ENCODE assay signal across 8 cellular contexts in genomic region chr16:28879841-28880588, GRCh38. TPM values are rescaled to one million over a fixed set of nuclear protein-coding genes. Genes with fewer than 3 reads are reported as not detected.
A peak's percentile ranks its signal among the peaks of the same experiment; 100 is the strongest.
DNase-seq lines count a peak whose midpoint lies in the region; TF ChIP-seq lines count a peak whose summit lies in the region.

No MANE protein-coding gene starts in this region.

- H3K27ac Mint-ChIP-seq in activated naive CD4-positive, alpha-beta T cell treated with anti-CD3 and anti-CD28 coated beads, Interleukin-2, amount 10 ng/mL, durations not matched to agents 7 days and 5 days: peak overlapping the region; percentile 24
- peak overlapping the region; percentile 52 for H3K27ac Mint-ChIP-seq in glutamatergic neuron (ENCODE audit: unreplicated experiment)

- H3K4me1 Mint-ChIP-seq in activated naive CD4-positive, alpha-beta T cell treated with anti-CD3 and anti-CD28 coated beads, Interleukin-2, amount 10 ng/mL, durations not matched to agents 7 days and 5 days: peaks cover 34% of the 10 kb centered on the region
- H3K4me1 Mint-ChIP-seq in glutamatergic neuron (ENCODE audit: low read depth, unreplicated experiment): peaks cover 11% of the 10 kb centered on the region

- peaks cover 10% of the 10 kb centered on the region for H3K27me3 Mint-ChIP-seq in activated naive CD4-positive, alpha-beta T cell treated with anti-CD3 and anti-CD28 coated beads, Interleukin-2, amount 10 ng/mL, durations not matched to agents 7 days and 5 days
- peaks cover 14% of the 10 kb centered on the region for H3K27me3 Mint-ChIP-seq in glutamatergic neuron (ENCODE audit: unreplicated experiment)

- H3K36me3 Mint-ChIP-seq in activated naive CD4-positive, alpha-beta T cell treated with anti-CD3 and anti-CD28 coated beads, Interleukin-2, amount 10 ng/mL, durations not matched to agents 7 days and 5 days: no peaks in the 10 kb centered on the region
- H3K36me3 Mint-ChIP-seq in glutamatergic neuron (ENCODE audit: unreplicated experiment): no peaks in the 10 kb centered on the region

- H3K4me1 ChIP-seq in osteoblast (ENCODE audit: insufficient read depth, low read length) (peaks cover 14% of the 10 kb centered on the region), suprapubic skin (peaks cover 17% of the 10 kb centered on the region)

- H3K4me2 ChIP-seq in osteoblast (ENCODE audit: insufficient read depth, low read length): peak overlapping the region; percentile 92

- H3K4me3 ChIP-seq in SK-N-MC (peak overlapping the region; percentile 86), osteoblast (ENCODE audit: insufficient read depth, low read length) (peak overlapping the region; percentile 78), suprapubic skin (peak overlapping the region; percentile 67)

- no peaks in the 10 kb centered on the region for H3K36me3 ChIP-seq in SK-N-MC (ENCODE audit: insufficient read depth, low read length)
- H3K36me3 ChIP-seq in osteoblast (ENCODE audit: insufficient read depth, low read length): no peaks in the 10 kb centered on the region
- H3K36me3 ChIP-seq in suprapubic skin: no peaks in the 10 kb centered on the region

- H4K20me1 ChIP-seq in osteoblast (ENCODE audit: insufficient read depth, low read length): no peaks in the 10 kb centered on the region

- no peak for TF ChIP-seq POLR2A in suprapubic skin (IDR thresholded peaks at IDR 0.05)

- no peak for TF ChIP-seq EP300 in suprapubic skin (IDR thresholded peaks at IDR 0.05)

- H3K9ac ChIP-seq in SK-N-MC (ENCODE audit: insufficient read length): peak overlapping the region; percentile 84

- H3K27me3 ChIP-seq in osteoblast (ENCODE audit: insufficient read depth, low read length): no peaks in the 10 kb centered on the region
- H3K27me3 ChIP-seq in suprapubic skin: peaks cover 18% of the 10 kb centered on the region

- H3K9me3 Mint-ChIP-seq in activated naive CD4-positive, alpha-beta T cell treated with anti-CD3 and anti-CD28 coated beads, Interleukin-2, amount 10 ng/mL, durations not matched to agents 7 days and 5 days: no peaks in the 10 kb centered on the region
- H3K9me3 Mint-ChIP-seq in glutamatergic neuron (ENCODE audit: unreplicated experiment): peaks cover 7% of the 10 kb centered on the region

- CTCF ChIA-PET in HEK293T (lab: Yijun Ruan, JAX): no interaction called here
- CTCF ChIA-PET in activated naive CD4-positive, alpha-beta T cell treated with anti-CD3 and anti-CD28 coated beads, Interleukin-2, amount 10 ng/mL, durations not matched to agents 7 days and 5 days (lab: Charles Lee): interaction anchor here (0.9 to 1.9 kb wide), 3 partner anchors 33 to 65 kb away, joined by 3 to 7 read pairs (median 6); no protein-coding TSS in a partner anchor

- peak overlapping the region; percentile 88 for H3K4me3 Mint-ChIP-seq in activated naive CD4-positive, alpha-beta T cell treated with anti-CD3 and anti-CD28 coated beads, Interleukin-2, amount 10 ng/mL, durations not matched to agents 7 days and 5 days
- peak overlapping the region; percentile 93 for H3K4me3 Mint-ChIP-seq in glutamatergic neuron (ENCODE audit: unreplicated experiment)

- no peak overlapping the region for H3K27ac ChIP-seq in SK-N-MC
- H3K27ac ChIP-seq in osteoblast (ENCODE audit: low read depth, low read length): peak overlapping the region; percentile 41
- H3K27ac ChIP-seq in suprapubic skin: no peak overlapping the region

- POLR2A ChIA-PET in HEK293T (lab: Yijun Ruan, JAX): interaction anchor here (0.6 to 2.6 kb wide), 8 partner anchors 11 to 70 kb away, joined by 3 to 17 read pairs (median 4); partner anchors contain the start of genes NFATC2IP, SH2B1 and TUFM

- peak; percentile 22 for TF ChIP-seq CTCF in glutamatergic neuron (IDR thresholded peaks at IDR 0.05; ENCODE audit: partially characterized antibody, unreplicated experiment)
- no peak for TF ChIP-seq CTCF in osteoblast (IDR thresholded peaks at IDR 0.05; ENCODE audit: extremely low read depth, low read depth, low read length)
- peak in 1 of 2 donors; percentile 44 for TF ChIP-seq CTCF in suprapubic skin (IDR thresholded peaks at IDR 0.05)

- no peaks in the 10 kb centered on the region for H3K9me3 ChIP-seq in SK-N-MC (ENCODE audit: low read depth, low read length)
- H3K9me3 ChIP-seq in osteoblast (ENCODE audit: low read depth, low read length): no peaks in the 10 kb centered on the region
- H3K9me3 ChIP-seq in suprapubic skin: no peaks in the 10 kb centered on the region

- 1% methylated on average over 35 of the region's 66 CpGs for WGBS in suprapubic skin

- peak overlapping the region; percentile 88 for H2AFZ ChIP-seq in osteoblast (ENCODE audit: low read length)

- DNase-seq in GM03348 (ENCODE audit: low spot score) (peak; percentile 99), HEK293T (ENCODE audit: extremely low spot score) (peak; percentile 95), NCI-H1048 (lab: John Stamatoyannopoulos, UW) (peak; percentile 60), SK-N-MC (ENCODE audit: low read depth, low spot score) (peak; percentile 14), glutamatergic neuron (peak; percentile 96), osteoblast (ENCODE audit: insufficient read length, low spot score, missing footprints) (peak; percentile 100), suprapubic skin (ENCODE audit: low spot score in 2 of 2) (peak; percentile 92 to 95)
- peak; percentile 95 for DNase-seq in activated naive CD4-positive, alpha-beta T cell treated with anti-CD3 and anti-CD28 coated beads, Interleukin-2, amount 10 ng/mL, durations not matched to agents 7 days and 5 days

- no peaks in the 10 kb centered on the region for H3K79me2 ChIP-seq in osteoblast (ENCODE audit: insufficient read depth, low read length)

TF ChIP-seq in HEK293T, 16 proteins besides CTCF, POLR2A, EP300 and RAD21:
- no peak for TF ChIP-seq CTBP1 (IDR thresholded peaks at IDR 0.05; ENCODE audit: borderline replicate concordance)
- TF ChIP-seq L3MBTL2 (conservative IDR thresholded peaks at IDR 0.05): peak; percentile 100

RNA-seq across cellular contexts. Expression of gene ATP2A1, which starts 1.7 kb away (rescaled TPM):
- 4.5 TPM for total RNA-seq in glutamatergic neuron (ENCODE audit: unreplicated experiment)
- total RNA-seq in osteoblast: 0.29 and 0.36 TPM in 2 replicates
- total RNA-seq in suprapubic skin: under 1 TPM in 2 of 4 donors, not detected in 2; 0.34 to 0.72 TPM

RNA-seq across cellular contexts. Expression of gene SH2B1, which starts 16.4 kb away (rescaled TPM):
- total RNA-seq in glutamatergic neuron (ENCODE audit: unreplicated experiment): 72.1 TPM
- total RNA-seq in osteoblast: 14.8 and 17.1 TPM in 2 replicates
- total RNA-seq in suprapubic skin: 10 to 100 TPM; 27.9 to 47.9 (median 37.3) TPM

RNA-seq across cellular contexts. Expression of gene TUFM, which starts 33.9 kb away (rescaled TPM):
- total RNA-seq in glutamatergic neuron (ENCODE audit: unreplicated experiment): 143 TPM
- total RNA-seq in osteoblast: 89.9 and 101 TPM in 2 replicates
- 100 to 1,000 TPM in 3 of 4 donors, 10 to 100 TPM in 1; 83.0 to 121 (median 107) TPM for total RNA-seq in suprapubic skin

RNA-seq across cellular contexts. Expression of gene RABEP2, which starts 45.0 kb away (rescaled TPM):
- total RNA-seq in glutamatergic neuron (ENCODE audit: unreplicated experiment): 15.3 TPM
- 27.4 and 31.5 TPM in 2 replicates for total RNA-seq in osteoblast
- total RNA-seq in suprapubic skin: 100 to 1,000 TPM in 1 of 4 donors, 10 to 100 TPM in 3; 66.7 to 108 (median 81.5) TPM

RNA-seq across cellular contexts. Expression of gene CD19, which starts 51.8 kb away (rescaled TPM):
- total RNA-seq in glutamatergic neuron (ENCODE audit: unreplicated experiment) (0.27 TPM), osteoblast (not detected in 2 replicates), suprapubic skin (1 to 10 TPM in 1 of 4 donors, under 1 TPM in 1, not detected in 2; 0.47 to 2.0 TPM)

Comparison
In these comparisons a context has a peak if more than half of its experiments do, and no peak if none do; other contexts are left out.
1. DNase-seq: peak in every context shown above with its lines; median percentile 100 in osteoblast; 99 in GM03348; 96 in glutamatergic neuron; 95 in HEK293T; 95 in activated naive CD4-positive, alpha-beta T cell treated with anti-CD3 and anti-CD28 coated beads, Interleukin-2, amount 10 ng/mL, durations not matched to agents 7 days and 5 days; 94 in suprapubic skin; 60 in NCI-H1048; 14 in SK-N-MC.